ENCODE assay signal across 1 cellular context in the genomic region with DNA sequence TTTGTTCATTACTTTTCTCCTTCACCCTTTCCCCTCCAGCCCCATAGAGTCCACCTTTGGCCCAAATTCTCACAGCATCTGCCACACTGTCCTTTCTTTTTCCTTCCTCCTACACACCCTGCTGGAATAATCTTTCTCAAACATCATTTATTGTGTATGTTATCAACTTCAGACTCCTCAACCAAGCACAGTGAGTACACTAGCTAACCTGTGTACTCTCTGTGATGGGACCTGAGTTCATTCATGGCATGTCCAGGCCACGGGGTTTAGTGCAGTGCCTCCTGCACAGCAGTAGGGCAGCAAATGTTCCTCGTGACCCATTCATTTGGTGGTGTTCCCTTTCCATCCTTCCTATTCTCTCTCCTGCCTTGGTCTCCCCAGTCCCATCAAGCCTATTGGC.
TF ChIP-seq lines count a peak whose summit lies in the region.

No MANE protein-coding gene starts in this region.

TF ChIP-seq in HCT116, 20 proteins besides CTCF, POLR2A, EP300 and RAD21:
- TF ChIP-seq, protein P1, sequence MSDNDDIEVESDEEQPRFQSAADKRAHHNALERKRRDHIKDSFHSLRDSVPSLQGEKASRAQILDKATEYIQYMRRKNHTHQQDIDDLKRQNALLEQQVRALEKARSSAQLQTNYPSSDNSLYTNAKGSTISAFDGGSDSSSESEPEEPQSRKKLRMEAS (IDR thresholded peaks at IDR 0.05), result no peak
- TF ChIP-seq JUND (IDR thresholded peaks at IDR 0.05) (no peak), ZNF274 (IDR thresholded peaks at IDR 0.05; ENCODE audit: low read depth, low read length) (no peak), EZH2 (IDR thresholded peaks at IDR 0.05) (no peak), FOSL1 (IDR thresholded peaks at IDR 0.05; ENCODE audit: low read depth) (no peak), CBX3 (IDR thresholded peaks at IDR 0.05; ENCODE audit: low read depth) (no peak), ZFX (IDR thresholded peaks at IDR 0.05) (no peak), YY1 (IDR thresholded peaks at IDR 0.05; ENCODE audit: extremely low read depth, insufficient replicate concordance, low read depth, low read length) (no peak), SIN3A (IDR thresholded peaks at IDR 0.05; ENCODE audit: low read depth) (no peak), CEBPB (IDR thresholded peaks at IDR 0.05; ENCODE audit: low read depth) (no peak), POLR2AphosphoS5 (IDR thresholded peaks at IDR 0.05; ENCODE audit: low read depth, low read length) (no peak), SRF (IDR thresholded peaks at IDR 0.05; ENCODE audit: low read depth) (no peak), SP1 (IDR thresholded peaks at IDR 0.05; ENCODE audit: low read depth) (no peak), ELF1 (IDR thresholded peaks at IDR 0.05; ENCODE audit: borderline replicate concordance, low read depth) (no peak), TCF7L2 (IDR thresholded peaks at IDR 0.05; ENCODE audit: borderline replicate concordance, extremely low read depth, insufficient read depth, insufficient read length) (no peak)
- TF ChIP-seq, protein P2, sequence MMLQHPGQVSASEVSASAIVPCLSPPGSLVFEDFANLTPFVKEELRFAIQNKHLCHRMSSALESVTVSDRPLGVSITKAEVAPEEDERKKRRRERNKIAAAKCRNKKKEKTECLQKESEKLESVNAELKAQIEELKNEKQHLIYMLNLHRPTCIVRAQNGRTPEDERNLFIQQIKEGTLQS (IDR thresholded peaks at IDR 0.05), result no peak
- TF ChIP-seq, protein P3, sequence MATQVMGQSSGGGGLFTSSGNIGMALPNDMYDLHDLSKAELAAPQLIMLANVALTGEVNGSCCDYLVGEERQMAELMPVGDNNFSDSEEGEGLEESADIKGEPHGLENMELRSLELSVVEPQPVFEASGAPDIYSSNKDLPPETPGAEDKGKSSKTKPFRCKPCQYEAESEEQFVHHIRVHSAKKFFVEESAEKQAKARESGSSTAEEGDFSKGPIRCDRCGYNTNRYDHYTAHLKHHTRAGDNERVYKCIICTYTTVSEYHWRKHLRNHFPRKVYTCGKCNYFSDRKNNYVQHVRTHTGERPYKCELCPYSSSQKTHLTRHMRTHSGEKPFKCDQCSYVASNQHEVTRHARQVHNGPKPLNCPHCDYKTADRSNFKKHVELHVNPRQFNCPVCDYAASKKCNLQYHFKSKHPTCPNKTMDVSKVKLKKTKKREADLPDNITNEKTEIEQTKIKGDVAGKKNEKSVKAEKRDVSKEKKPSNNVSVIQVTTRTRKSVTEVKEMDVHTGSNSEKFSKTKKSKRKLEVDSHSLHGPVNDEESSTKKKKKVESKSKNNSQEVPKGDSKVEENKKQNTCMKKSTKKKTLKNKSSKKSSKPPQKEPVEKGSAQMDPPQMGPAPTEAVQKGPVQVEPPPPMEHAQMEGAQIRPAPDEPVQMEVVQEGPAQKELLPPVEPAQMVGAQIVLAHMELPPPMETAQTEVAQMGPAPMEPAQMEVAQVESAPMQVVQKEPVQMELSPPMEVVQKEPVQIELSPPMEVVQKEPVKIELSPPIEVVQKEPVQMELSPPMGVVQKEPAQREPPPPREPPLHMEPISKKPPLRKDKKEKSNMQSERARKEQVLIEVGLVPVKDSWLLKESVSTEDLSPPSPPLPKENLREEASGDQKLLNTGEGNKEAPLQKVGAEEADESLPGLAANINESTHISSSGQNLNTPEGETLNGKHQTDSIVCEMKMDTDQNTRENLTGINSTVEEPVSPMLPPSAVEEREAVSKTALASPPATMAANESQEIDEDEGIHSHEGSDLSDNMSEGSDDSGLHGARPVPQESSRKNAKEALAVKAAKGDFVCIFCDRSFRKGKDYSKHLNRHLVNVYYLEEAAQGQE (IDR thresholded peaks at IDR 0.05; ENCODE audit: low read depth), result no peak
- TF ChIP-seq, protein P4, sequence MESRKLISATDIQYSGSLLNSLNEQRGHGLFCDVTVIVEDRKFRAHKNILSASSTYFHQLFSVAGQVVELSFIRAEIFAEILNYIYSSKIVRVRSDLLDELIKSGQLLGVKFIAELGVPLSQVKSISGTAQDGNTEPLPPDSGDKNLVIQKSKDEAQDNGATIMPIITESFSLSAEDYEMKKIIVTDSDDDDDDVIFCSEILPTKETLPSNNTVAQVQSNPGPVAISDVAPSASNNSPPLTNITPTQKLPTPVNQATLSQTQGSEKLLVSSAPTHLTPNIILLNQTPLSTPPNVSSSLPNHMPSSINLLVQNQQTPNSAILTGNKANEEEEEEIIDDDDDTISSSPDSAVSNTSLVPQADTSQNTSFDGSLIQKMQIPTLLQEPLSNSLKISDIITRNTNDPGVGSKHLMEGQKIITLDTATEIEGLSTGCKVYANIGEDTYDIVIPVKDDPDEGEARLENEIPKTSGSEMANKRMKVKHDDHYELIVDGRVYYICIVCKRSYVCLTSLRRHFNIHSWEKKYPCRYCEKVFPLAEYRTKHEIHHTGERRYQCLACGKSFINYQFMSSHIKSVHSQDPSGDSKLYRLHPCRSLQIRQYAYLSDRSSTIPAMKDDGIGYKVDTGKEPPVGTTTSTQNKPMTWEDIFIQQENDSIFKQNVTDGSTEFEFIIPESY (IDR thresholded peaks at IDR 0.05; ENCODE audit: extremely low read depth, insufficient replicate concordance, low read length), result no peak
